1 cellular context compared by ENCODE assay signal in the genomic region with DNA sequence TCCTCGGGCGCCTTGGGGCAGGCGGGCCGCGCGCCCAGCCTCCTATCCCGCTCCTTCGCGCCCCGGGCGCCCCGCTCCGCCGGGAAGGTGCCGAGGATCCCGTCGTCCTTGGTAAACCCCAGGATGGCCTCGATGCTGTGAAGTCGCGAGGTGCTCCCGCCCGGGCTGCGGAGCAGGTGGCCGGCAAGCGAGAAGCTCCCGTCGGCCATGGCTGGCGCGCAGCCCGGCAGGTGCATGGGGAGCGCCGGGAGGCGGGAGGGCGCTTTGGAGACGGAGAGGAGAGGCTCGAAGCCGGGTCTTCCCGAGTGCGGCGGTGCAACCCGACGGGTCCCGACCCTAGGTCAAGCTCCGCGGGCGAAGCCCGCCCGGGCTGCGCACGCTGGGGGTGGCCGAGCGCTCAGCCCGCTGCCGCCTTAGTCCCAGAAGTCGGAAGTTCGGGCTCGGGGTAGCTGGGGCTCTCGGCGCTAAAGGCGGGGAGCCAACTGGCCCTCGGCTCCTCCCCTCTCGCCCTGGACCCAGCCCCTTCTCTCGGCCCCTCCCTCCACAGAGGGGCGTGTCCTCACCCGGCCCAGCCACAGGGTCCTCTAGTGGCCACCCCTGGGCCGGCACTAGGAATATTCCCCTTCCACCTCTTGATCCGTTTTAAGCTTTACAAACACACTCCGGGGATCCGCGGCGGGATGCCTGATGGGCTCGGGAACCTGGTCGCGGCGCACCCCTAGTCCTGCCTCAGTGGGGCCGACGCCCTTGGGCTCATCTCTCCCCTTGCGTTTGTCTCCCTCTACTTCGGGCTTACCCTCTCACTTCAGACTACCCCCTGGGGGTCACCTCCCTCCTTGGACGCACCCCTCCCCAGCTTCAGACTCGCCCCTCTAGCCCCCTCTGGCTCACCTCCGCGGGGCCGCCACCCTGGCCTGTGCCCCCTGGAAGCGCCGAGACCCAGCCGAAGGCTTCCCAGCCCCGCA.
A peak's percentile ranks its signal among the peaks of the same experiment; 100 is the strongest.
TF ChIP-seq lines count a peak whose summit lies in the region.

RAX (minus strand) TSS at position 484 of the 965 bp plus-strand sequence; CDS start at position 236, 248 bp downstream.

TF ChIP-seq in H1, 55 proteins besides CTCF, POLR2A, EP300 and RAD21 (continued from another document):
- TF ChIP-seq, protein P1, sequence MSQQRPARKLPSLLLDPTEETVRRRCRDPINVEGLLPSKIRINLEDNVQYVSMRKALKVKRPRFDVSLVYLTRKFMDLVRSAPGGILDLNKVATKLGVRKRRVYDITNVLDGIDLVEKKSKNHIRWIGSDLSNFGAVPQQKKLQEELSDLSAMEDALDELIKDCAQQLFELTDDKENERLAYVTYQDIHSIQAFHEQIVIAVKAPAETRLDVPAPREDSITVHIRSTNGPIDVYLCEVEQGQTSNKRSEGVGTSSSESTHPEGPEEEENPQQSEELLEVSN (IDR thresholded peaks at IDR 0.05): peak; percentile 99
- peak; percentile 93 for TF ChIP-seq KDM4A (IDR thresholded peaks at IDR 0.05; ENCODE audit: low read depth, low read length, severe bottlenecking)
